8 cellular contexts compared by ENCODE assay signal in the genomic region with DNA sequence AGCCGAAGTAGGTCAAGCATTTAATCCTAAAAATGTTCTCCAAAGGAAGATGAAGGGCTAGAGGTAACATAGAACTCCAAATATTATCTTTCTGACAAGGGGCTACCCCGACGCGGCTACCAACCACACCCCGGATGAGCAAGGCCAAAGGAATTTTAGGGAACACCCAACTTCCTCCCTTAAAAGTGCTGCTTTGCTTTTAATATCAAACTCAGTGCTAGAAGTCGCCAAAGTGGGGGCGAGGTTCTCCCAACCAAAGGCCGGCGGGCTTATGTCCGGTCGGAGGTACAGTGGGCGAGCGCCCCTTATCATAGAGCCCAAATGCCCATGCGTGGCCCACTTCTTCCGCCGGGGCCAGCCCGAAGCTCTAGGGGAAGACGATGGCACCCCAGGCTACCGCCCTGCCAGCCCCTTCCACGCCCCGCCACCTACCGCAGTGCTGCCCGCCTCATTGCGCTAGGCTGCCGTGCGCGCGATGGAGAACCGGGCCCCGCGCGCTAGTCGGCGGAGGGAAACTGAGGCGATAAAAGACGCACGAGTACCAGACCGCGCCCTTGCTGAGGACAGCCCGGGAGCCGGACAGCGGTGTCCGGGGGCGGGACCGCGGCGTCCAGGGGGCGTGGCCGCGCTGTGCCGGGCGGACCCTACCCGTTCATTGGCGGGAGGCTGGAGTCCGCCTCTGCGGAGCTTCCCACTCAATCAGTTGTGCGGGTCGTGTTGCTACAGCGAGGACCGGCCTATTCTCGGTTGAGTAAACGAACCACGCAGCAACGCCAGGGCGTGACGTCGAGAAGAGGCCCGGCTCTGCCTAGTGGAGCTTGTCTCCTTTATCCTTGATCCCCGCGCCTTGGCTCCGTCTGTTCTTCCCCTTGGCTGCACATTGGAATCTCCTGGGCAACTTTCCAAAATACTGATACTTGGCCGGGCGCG. TPM values are rescaled to one million over a fixed set of nuclear protein-coding genes. Genes with fewer than 3 reads are reported as not detected.
DNase-seq lines count a peak whose midpoint lies in the region; ATAC-seq, FAIRE-seq and TF ChIP-seq lines count a peak whose summit lies in the region.

A gene with protein sequence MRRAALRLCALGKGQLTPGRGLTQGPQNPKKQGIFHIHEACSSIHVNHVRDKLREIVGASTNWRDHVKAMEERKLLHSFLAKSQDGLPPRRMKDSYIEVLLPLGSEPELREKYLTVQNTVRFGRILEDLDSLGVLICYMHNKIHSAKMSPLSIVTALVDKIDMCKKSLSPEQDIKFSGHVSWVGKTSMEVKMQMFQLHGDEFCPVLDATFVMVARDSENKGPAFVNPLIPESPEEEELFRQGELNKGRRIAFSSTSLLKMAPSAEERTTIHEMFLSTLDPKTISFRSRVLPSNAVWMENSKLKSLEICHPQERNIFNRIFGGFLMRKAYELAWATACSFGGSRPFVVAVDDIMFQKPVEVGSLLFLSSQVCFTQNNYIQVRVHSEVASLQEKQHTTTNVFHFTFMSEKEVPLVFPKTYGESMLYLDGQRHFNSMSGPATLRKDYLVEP (minus strand): TSS at position 584 of the 930 bp plus-strand sequence. CDS start 132 bp downstream, at position 452.

- H3K27ac ChIP-seq in A549 (peak within 1 kb of the TSS; percentile 91 to 93), cingulate gyrus (ENCODE audit: low read depth, low read length) (peak within 1 kb of the TSS; percentile 60)

- H3K4me3 ChIP-seq in A549: peak within 1 kb of the TSS; percentile 80

- FAIRE-seq in A549 (lab: Jason Lieb, UNC): peak; percentile 54

- peaks cover 20% of the 10 kb centered on the region for H3K4me1 ChIP-seq in A549

- POLR2A ChIA-PET in A549 (lab: Yijun Ruan, JAX): interaction anchor here (0.6 to 4.4 kb wide), 12 partner anchors 9 to 312 kb away, joined by 3 to 78 read pairs (median 4); partner anchors contain the start of genes EIF2S3 and SAT1

- CTCF ChIA-PET in A549 (lab: Yijun Ruan, JAX): interaction anchor here (0.9 to 4.2 kb wide), 7 partner anchors 12 to 158 kb away, joined by 3 to 35 read pairs (median 5); partner anchors contain the start of gene SAT1

- DNase-seq in A549 (ENCODE audit: low read depth in 1 of 2, low spot score in 1 of 2): peak; percentile 89 to 98
- peak; percentile 44 for DNase-seq in NCI-H345 treated with DMSO at 0.1 percent for 48 hours (lab: John Stamatoyannopoulos, UW; ENCODE audit: unreplicated experiment)
- DNase-seq in activated CD4-positive, alpha-beta T cell treated with anti-CD3 and anti-CD28 coated beads for 24 hours (ENCODE audit: low read depth in 2 of 2): peak; percentile 46 to 48
- DNase-seq in kidney tubule cell (ENCODE audit: low spot score): peak; percentile 99
- peak; percentile 6 to 19 for DNase-seq in stimulated activated CD4-positive, alpha-beta T cell treated with anti-CD3 and anti-CD28 coated beads, Interleukin-1b, Interleukin-23, amount 100 ng/mL, for 1 hour (ENCODE audit: low read depth in 2 of 2)

- H3K9me3 ChIP-seq in A549: no peaks in the 10 kb centered on the region

- TF ChIP-seq POLR2A in A549 (IDR thresholded peaks at IDR 0.05; ENCODE audit: low read length): peak; percentile 65

- no peak for TF ChIP-seq CTCF in A549 (IDR thresholded peaks at IDR 0.05)

- ATAC-seq in A549 (peak; percentile 98), GM18519 (IDR thresholded peaks at IDR 0.05; ENCODE audit: low FRiP score, unreplicated experiment) (peak; percentile 85), HG03045 (IDR thresholded peaks at IDR 0.05; ENCODE audit: unreplicated experiment) (peak; percentile 99)

- WGBS in A549 (ENCODE audit: missing lambda C conversion rate): 2% methylated on average over 36 of the region's 74 CpGs

- no peak for TF ChIP-seq RAD21 in A549 (conservative IDR thresholded peaks at IDR 0.05 in 1 of 2, IDR thresholded peaks at IDR 0.05 in 1 of 2)

- H3K4me2 ChIP-seq in A549: peak within 1 kb of the TSS; percentile 76

- TF ChIP-seq EP300 in A549 (IDR thresholded peaks at IDR 0.05): no peak

TF ChIP-seq in A549, 52 proteins besides CTCF, POLR2A, EP300 and RAD21 (continues in another document):
- TF ChIP-seq FOSL2 (IDR thresholded peaks at IDR 0.05) (no peak), FOSL2 (CRISPR knock-in tag; IDR thresholded peaks at IDR 0.05) (no peak; the same call in none of the 2 replicates), RCOR1 (IDR thresholded peaks at IDR 0.05; ENCODE audit: low read depth, low read length) (no peak), ZSCAN20 (CRISPR knock-in tag; IDR thresholded peaks at IDR 0.05) (no peak), ZFP36 (IDR thresholded peaks at IDR 0.05; ENCODE audit: borderline replicate concordance, partially characterized antibody) (no peak), ZNF302 (CRISPR knock-in tag; IDR thresholded peaks at IDR 0.05) (no peak), BHLHE40 (IDR thresholded peaks at IDR 0.05; ENCODE audit: low read depth, low read length) (no peak), HOXB5 (CRISPR knock-in tag; IDR thresholded peaks at IDR 0.05) (0 out of 2 replicates have a peak, but pooled peaks have one; percentile 9), HOXB13 (CRISPR knock-in tag; IDR thresholded peaks at IDR 0.05; ENCODE audit: low read depth) (no peak), MYC (IDR thresholded peaks at IDR 0.05; ENCODE audit: borderline replicate concordance, low read length) (0 out of 2 replicates have a peak, but pooled peaks have one; percentile 26), HDAC2 (IDR thresholded peaks at IDR 0.05) (no peak), JUN (IDR thresholded peaks at IDR 0.05) (peak in 1 of 2 experiments; percentile 59; a peak in 2 of 5 replicates), NR3C1 (IDR thresholded peaks at IDR 0.05) (no peak), PHF8 (IDR thresholded peaks at IDR 0.05; ENCODE audit: borderline replicate concordance, low read depth) (peak; percentile 60), HOXA7 (CRISPR knock-in tag; IDR thresholded peaks at IDR 0.05) (peak; percentile 81; the same call in 1 of the 2 replicates), HEYL (CRISPR knock-in tag; IDR thresholded peaks at IDR 0.05) (no peak), FOSB (CRISPR knock-in tag; IDR thresholded peaks at IDR 0.05) (no peak)
- TF ChIP-seq, protein P1, sequence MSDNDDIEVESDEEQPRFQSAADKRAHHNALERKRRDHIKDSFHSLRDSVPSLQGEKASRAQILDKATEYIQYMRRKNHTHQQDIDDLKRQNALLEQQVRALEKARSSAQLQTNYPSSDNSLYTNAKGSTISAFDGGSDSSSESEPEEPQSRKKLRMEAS (IDR thresholded peaks at IDR 0.05): no peak; the same call in 1 of the 2 replicates
- TF ChIP-seq, protein P2, sequence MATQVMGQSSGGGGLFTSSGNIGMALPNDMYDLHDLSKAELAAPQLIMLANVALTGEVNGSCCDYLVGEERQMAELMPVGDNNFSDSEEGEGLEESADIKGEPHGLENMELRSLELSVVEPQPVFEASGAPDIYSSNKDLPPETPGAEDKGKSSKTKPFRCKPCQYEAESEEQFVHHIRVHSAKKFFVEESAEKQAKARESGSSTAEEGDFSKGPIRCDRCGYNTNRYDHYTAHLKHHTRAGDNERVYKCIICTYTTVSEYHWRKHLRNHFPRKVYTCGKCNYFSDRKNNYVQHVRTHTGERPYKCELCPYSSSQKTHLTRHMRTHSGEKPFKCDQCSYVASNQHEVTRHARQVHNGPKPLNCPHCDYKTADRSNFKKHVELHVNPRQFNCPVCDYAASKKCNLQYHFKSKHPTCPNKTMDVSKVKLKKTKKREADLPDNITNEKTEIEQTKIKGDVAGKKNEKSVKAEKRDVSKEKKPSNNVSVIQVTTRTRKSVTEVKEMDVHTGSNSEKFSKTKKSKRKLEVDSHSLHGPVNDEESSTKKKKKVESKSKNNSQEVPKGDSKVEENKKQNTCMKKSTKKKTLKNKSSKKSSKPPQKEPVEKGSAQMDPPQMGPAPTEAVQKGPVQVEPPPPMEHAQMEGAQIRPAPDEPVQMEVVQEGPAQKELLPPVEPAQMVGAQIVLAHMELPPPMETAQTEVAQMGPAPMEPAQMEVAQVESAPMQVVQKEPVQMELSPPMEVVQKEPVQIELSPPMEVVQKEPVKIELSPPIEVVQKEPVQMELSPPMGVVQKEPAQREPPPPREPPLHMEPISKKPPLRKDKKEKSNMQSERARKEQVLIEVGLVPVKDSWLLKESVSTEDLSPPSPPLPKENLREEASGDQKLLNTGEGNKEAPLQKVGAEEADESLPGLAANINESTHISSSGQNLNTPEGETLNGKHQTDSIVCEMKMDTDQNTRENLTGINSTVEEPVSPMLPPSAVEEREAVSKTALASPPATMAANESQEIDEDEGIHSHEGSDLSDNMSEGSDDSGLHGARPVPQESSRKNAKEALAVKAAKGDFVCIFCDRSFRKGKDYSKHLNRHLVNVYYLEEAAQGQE (IDR thresholded peaks at IDR 0.05): no peak; the same call in 1 of the 2 replicates
- TF ChIP-seq, protein P3, sequence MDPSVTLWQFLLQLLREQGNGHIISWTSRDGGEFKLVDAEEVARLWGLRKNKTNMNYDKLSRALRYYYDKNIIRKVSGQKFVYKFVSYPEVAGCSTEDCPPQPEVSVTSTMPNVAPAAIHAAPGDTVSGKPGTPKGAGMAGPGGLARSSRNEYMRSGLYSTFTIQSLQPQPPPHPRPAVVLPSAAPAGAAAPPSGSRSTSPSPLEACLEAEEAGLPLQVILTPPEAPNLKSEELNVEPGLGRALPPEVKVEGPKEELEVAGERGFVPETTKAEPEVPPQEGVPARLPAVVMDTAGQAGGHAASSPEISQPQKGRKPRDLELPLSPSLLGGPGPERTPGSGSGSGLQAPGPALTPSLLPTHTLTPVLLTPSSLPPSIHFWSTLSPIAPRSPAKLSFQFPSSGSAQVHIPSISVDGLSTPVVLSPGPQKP (IDR thresholded peaks at IDR 0.05; ENCODE audit: low read depth, low read length): no peak
- TF ChIP-seq, protein P4, sequence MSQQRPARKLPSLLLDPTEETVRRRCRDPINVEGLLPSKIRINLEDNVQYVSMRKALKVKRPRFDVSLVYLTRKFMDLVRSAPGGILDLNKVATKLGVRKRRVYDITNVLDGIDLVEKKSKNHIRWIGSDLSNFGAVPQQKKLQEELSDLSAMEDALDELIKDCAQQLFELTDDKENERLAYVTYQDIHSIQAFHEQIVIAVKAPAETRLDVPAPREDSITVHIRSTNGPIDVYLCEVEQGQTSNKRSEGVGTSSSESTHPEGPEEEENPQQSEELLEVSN (IDR thresholded peaks at IDR 0.05; ENCODE audit: borderline replicate concordance, low read depth): 0 out of 2 replicates have a peak, but pooled peaks have one; percentile 43
- TF ChIP-seq, protein P5, sequence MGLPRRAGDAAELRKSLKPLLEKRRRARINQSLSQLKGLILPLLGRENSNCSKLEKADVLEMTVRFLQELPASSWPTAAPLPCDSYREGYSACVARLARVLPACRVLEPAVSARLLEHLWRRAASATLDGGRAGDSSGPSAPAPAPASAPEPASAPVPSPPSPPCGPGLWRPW (IDR thresholded peaks at IDR 0.05): no peak

RNA-seq across cellular contexts. Expression of the gene that starts here (rescaled TPM):
- polyA plus RNA-seq in A549 (2011; rRNA removed) (83.0 and 110 TPM in 2 replicates), A549 (2017; fragmentation: RNase III; extraction: RNeasy Plus Mini Kit Qiagen cat#74134 plus additional on column Dnase treatment) (87.0 to 91.2 TPM (median 87.3 TPM) in 3 replicates)
- 43.1 and 45.1 TPM in 2 replicates for polyA plus RNA-seq in A549 (2012; cell fraction: cytosol; rRNA removed)
- polyA plus RNA-seq in A549 (2012; cell fraction: nucleus; rRNA removed): 43.6 and 65.1 TPM in 2 replicates
- 31.7 and 35.7 TPM in 2 replicates for polyA minus RNA-seq in A549 (2011; rRNA and poly(A)+ RNA removed)

Comparison
In these comparisons a context has a peak if more than half of its experiments do, and no peak if none do; other contexts are left out.
1. Peak in every context shown above with its lines: DNase-seq, ATAC-seq, H3K4me3 ChIP-seq and H3K27ac ChIP-seq.
2. DNase-seq: peak in every context shown above with its lines; median percentile 99 in kidney tubule cell; 94 in A549; 47 in activated CD4-positive, alpha-beta T cell treated with anti-CD3 and anti-CD28 coated beads for 24 hours; 44 in NCI-H345 treated with DMSO at 0.1 percent for 48 hours; 12 in stimulated activated CD4-positive, alpha-beta T cell treated with anti-CD3 and anti-CD28 coated beads, Interleukin-1b, Interleukin-23, amount 100 ng/mL, for 1 hour.